1 cellular context compared by ENCODE assay signal in the genomic region with DNA sequence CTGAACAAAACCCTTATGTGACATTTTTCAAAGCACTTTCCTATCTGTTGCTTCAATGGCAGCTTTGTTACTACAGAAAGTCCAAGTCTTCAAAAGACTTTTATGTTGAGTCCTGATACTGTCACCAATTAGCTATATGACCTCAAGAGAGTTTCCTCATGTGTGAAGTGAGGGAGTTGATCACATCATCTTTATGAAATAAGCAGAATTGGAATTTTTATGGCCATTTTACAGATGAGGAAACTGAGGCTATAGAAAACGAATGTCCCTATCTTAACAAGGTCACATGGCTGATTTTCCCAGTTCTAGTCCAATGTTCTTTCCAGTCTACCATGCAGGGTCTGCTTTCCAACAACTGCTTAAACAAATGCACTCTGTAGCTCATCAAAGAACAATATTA.
TF ChIP-seq lines count a peak whose summit lies in the region.

No MANE protein-coding gene starts in this region.

TF ChIP-seq in IMR-90, 13 proteins besides CTCF, POLR2A, EP300 and RAD21:
- TF ChIP-seq BHLHE40 (IDR thresholded peaks at IDR 0.05; ENCODE audit: low read depth, low read length), result no peak
- TF ChIP-seq CHD1 (IDR thresholded peaks at IDR 0.05; ENCODE audit: low read depth, low read length), result no peak
- no peak for TF ChIP-seq FOS (IDR thresholded peaks at IDR 0.05; ENCODE audit: low read depth, low read length)
- no peak for TF ChIP-seq RCOR1 (IDR thresholded peaks at IDR 0.05; ENCODE audit: insufficient replicate concordance, low read length)
- no peak for TF ChIP-seq MAZ (IDR thresholded peaks at IDR 0.05; ENCODE audit: borderline replicate concordance, low read depth, low read length)
- no peak for TF ChIP-seq RFX5 (IDR thresholded peaks at IDR 0.05; ENCODE audit: low read depth, low read length)
- no peak for TF ChIP-seq MAFK (IDR thresholded peaks at IDR 0.05; ENCODE audit: low read depth, low read length)
- TF ChIP-seq SMC3 (IDR thresholded peaks at IDR 0.05; ENCODE audit: low read depth, low read length), result no peak
- TF ChIP-seq MXI1 (IDR thresholded peaks at IDR 0.05; ENCODE audit: borderline replicate concordance, low read depth, low read length), result no peak
- TF ChIP-seq, protein P1, sequence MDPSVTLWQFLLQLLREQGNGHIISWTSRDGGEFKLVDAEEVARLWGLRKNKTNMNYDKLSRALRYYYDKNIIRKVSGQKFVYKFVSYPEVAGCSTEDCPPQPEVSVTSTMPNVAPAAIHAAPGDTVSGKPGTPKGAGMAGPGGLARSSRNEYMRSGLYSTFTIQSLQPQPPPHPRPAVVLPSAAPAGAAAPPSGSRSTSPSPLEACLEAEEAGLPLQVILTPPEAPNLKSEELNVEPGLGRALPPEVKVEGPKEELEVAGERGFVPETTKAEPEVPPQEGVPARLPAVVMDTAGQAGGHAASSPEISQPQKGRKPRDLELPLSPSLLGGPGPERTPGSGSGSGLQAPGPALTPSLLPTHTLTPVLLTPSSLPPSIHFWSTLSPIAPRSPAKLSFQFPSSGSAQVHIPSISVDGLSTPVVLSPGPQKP (IDR thresholded peaks at IDR 0.05; ENCODE audit: borderline replicate concordance, low read depth, low read length), result no peak
- TF ChIP-seq, protein P2, sequence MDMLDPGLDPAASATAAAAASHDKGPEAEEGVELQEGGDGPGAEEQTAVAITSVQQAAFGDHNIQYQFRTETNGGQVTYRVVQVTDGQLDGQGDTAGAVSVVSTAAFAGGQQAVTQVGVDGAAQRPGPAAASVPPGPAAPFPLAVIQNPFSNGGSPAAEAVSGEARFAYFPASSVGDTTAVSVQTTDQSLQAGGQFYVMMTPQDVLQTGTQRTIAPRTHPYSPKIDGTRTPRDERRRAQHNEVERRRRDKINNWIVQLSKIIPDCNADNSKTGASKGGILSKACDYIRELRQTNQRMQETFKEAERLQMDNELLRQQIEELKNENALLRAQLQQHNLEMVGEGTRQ (IDR thresholded peaks at IDR 0.05; ENCODE audit: low read depth, low read length), result no peak
- no peak for TF ChIP-seq NFE2L2 (IDR thresholded peaks at IDR 0.05; ENCODE audit: low read depth, low read length)
- no peak for TF ChIP-seq CEBPB (IDR thresholded peaks at IDR 0.05; ENCODE audit: low read depth, low read length)
